ENCODE assay signal across 12 cellular contexts in the genomic region with DNA sequence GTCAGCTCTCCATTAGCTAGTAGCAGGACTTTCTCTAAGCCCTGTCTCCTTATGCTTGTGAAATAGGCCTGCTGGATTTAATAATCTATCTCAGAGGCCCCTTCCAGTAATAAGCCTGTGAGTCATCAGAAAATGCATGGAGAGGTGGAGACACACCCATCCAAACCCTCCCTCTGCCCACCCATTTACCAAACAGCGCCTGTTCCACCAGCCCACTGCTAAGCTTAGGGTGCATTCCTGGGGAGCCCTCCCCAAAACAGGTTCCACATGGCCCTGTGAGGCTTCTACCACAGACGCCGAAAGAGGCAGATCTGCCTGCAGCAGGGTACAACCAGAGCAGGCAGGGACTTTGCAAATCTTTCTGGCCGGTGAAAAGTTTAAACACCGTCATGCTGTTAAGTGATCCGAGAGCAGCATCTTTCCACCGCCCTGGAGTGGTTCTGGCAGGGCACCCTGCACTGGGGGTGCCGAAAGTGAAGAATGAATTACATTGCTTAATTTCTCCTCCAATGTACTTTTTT.
DNase-seq lines count a peak whose midpoint lies in the region; ATAC-seq and TF ChIP-seq lines count a peak whose summit lies in the region.
"Had no signal": no experiment of that assay in that cellular context is flagged by ENCODE, and none has a peak within 500 bp of the region (broad histone marks: within the 10 kb centered on the region; RNA-seq: fewer than 3 reads in every experiment).

No MANE protein-coding gene starts in this region.

- H3K27ac Mint-ChIP-seq in effector memory CD8-positive, alpha-beta T cell: no peak overlapping the region
- H3K27ac Mint-ChIP-seq: activated T-helper 17 cell treated with anti-CD3 and anti-CD28 coated beads, Interleukin-2, amount 50 U/mL, for 72 hours had no signal

- DNase-seq in H4 (ENCODE audit: low spot score): peak; percentile 24
- DNase-seq in cardiac fibroblast (ENCODE audit: low read depth in 2 of 2): peak; percentile 28 to 85
- DNase-seq in right cardiac atrium: peak in 2 of 3 donors; percentile 35 to 63
- DNase-seq in effector memory CD8-positive, alpha-beta T cell: no peak
- DNase-seq in stimulated activated CD4-positive, alpha-beta T cell treated with anti-CD3 and anti-CD28 coated beads, Interleukin-4, amount 100 ng/mL, for 4 hours: no peak
- DNase-seq in SKM-1 treated with dmso at 0.1 percent for 144 hours (lab: John Stamatoyannopoulos, UW; ENCODE audit: unreplicated experiment): no peak
- no peak for DNase-seq in NCI-H146 treated with DMSO at 0.1 percent for 48 hours (lab: John Stamatoyannopoulos, UW; ENCODE audit: unreplicated experiment)
- DNase-seq: cerebellar nuclear complex, NCI-H1048, NCI-H69 had no signal

- H3K4me1 ChIP-seq in right cardiac atrium (ENCODE audit: control insufficient read depth, insufficient read depth, low read length): peaks cover 9% of the 10 kb centered on the region
- H3K4me1 ChIP-seq in thymus (ENCODE audit: control insufficient read depth, insufficient read depth, low read length): peaks cover under 1% of the 10 kb centered on the region

- H3K9me3 ChIP-seq in right cardiac atrium (ENCODE audit: control insufficient read depth, low read length) (no peaks in the 10 kb centered on the region), thymus (ENCODE audit: control insufficient read depth) (no peaks in the 10 kb centered on the region)

- H3K36me3 ChIP-seq in thymus (ENCODE audit: control insufficient read depth, insufficient read depth): no peaks in the 10 kb centered on the region

- peaks cover 4% of the 10 kb centered on the region for H3K36me3 Mint-ChIP-seq in effector memory CD8-positive, alpha-beta T cell (ENCODE audit: insufficient read depth)

- 52% methylated on average over 8 of the region's 8 CpGs for WGBS in right cardiac atrium
- 87% methylated on average over 8 of the region's 8 CpGs for WGBS in thymus

- ATAC-seq in right cardiac atrium: peak; percentile 32 to 62
- ATAC-seq in effector memory CD8-positive, alpha-beta T cell (replicated peaks): no peak
- ATAC-seq: activated T-helper 17 cell treated with anti-CD3 and anti-CD28 coated beads, Interleukin-2, amount 50 U/mL, for 72 hours had no signal

- no peaks in the 10 kb centered on the region for H3K27me3 ChIP-seq in right cardiac atrium (ENCODE audit: control insufficient read depth, insufficient read depth)
- H3K27me3 ChIP-seq in thymus (ENCODE audit: control insufficient read depth, insufficient read depth): no peaks in the 10 kb centered on the region

- H3K27me3 Mint-ChIP-seq in effector memory CD8-positive, alpha-beta T cell: no peaks in the 10 kb centered on the region

- TF ChIP-seq CTCF in cardiac fibroblast (IDR thresholded peaks at IDR 0.05; ENCODE audit: low read depth, low read length): no peak

- H3K27ac ChIP-seq in right cardiac atrium (ENCODE audit: low read length) (peak overlapping the region; percentile 33), thymus (ENCODE audit: low read depth) (peak overlapping the region; percentile 56)

- H3K9me3 Mint-ChIP-seq in effector memory CD8-positive, alpha-beta T cell: no peaks in the 10 kb centered on the region
- H3K9me3 Mint-ChIP-seq: activated T-helper 17 cell treated with anti-CD3 and anti-CD28 coated beads, Interleukin-2, amount 50 U/mL, for 72 hours had no signal

- peaks cover 8 to 20% of the 10 kb centered on the region in 2 donors for H3K4me1 Mint-ChIP-seq in effector memory CD8-positive, alpha-beta T cell (ENCODE audit: low read depth in 2 of 2)
- H3K4me1 Mint-ChIP-seq: activated T-helper 17 cell treated with anti-CD3 and anti-CD28 coated beads, Interleukin-2, amount 50 U/mL, for 72 hours had no signal

- H3K4me3 Mint-ChIP-seq in effector memory CD8-positive, alpha-beta T cell: no peak overlapping the region
- H3K4me3 Mint-ChIP-seq: activated T-helper 17 cell treated with anti-CD3 and anti-CD28 coated beads, Interleukin-2, amount 50 U/mL, for 72 hours had no signal

- H3K4me3 ChIP-seq in cardiac fibroblast (replicated peaks in 1 of 2; ENCODE audit: low read depth in 2 of 2, low read length in 2 of 2) (no peak overlapping the region), right cardiac atrium (ENCODE audit: low read length) (no peak overlapping the region), thymus (ENCODE audit: low read length) (no peak overlapping the region)

- intact Hi-C loops in right cardiac atrium (cut with DNase I): no loop called here

Comparison
In these comparisons a context has a peak if more than half of its experiments do, and no peak if none do; other contexts are left out.
1. DNase-seq: peak in H4 (single experiment), cardiac fibroblast (2 of 2) and right cardiac atrium (2 of 3); none in effector memory CD8-positive, alpha-beta T cell (0 of 3), stimulated activated CD4-positive, alpha-beta T cell treated with anti-CD3 and anti-CD28 coated beads, Interleukin-4, amount 100 ng/mL, for 4 hours (0 of 2), SKM-1 treated with dmso at 0.1 percent for 144 hours (single experiment) and NCI-H146 treated with DMSO at 0.1 percent for 48 hours (single experiment).